In genomic region chr10:66218981-66219587, GRCh38 we compare ENCODE assay signal across 22 cellular contexts.
A peak's percentile ranks its signal among the peaks of the same experiment; 100 is the strongest.
DNase-seq lines count a peak whose midpoint lies in the region; TF ChIP-seq lines count a peak whose summit lies in the region.
"Had no signal": no experiment of that assay in that cellular context is flagged by ENCODE, and none has a peak within 500 bp of the region (broad histone marks: within the 10 kb centered on the region; RNA-seq: fewer than 3 reads in every experiment).

No MANE protein-coding gene starts in this region.

- H3K27ac ChIP-seq in coronary artery, result no peak overlapping the region
- H3K27ac ChIP-seq: PC-9, RWPE1 had no signal

- no peak for TF ChIP-seq CTCF in coronary artery (IDR thresholded peaks at IDR 0.05)

- DNase-seq in activated CD4-positive, alpha-beta T cell treated with anti-CD3 and anti-CD28 coated beads for 48 hours, result peak; percentile 50
- no peak for DNase-seq in activated CD4-positive, alpha-beta T cell treated with anti-CD3 and anti-CD28 coated beads, Interleukin-2, amount 50 U/mL, for 4 hours
- DNase-seq in stimulated activated CD4-positive, alpha-beta T cell treated with anti-CD3 and anti-CD28 coated beads, Interleukin-12 subunit alpha, Interleukin-12 subunit beta, amount 100 ng/mL, for 48 hours (ENCODE audit: low read depth in 2 of 3, low spot score in 1 of 3), result peak in 2 of 3 donors; percentile 4 to 8
- no peak for DNase-seq in stimulated activated CD4-positive, alpha-beta T cell treated with anti-CD3 and anti-CD28 coated beads, Interleukin-4, amount 100 ng/mL, for 24 hours
- peak; percentile 27 to 39 for DNase-seq in activated T-cell treated with anti-CD3 and anti-CD28 coated beads, Interleukin-2, amount 50 U/mL, for 48 hours
- DNase-seq in stimulated activated CD4-positive, alpha-beta T cell treated with anti-CD3 and anti-CD28 coated beads, Interleukin-4, amount 100 ng/mL, for 48 hours (ENCODE audit: low read depth in 2 of 2), result peak; percentile 3
- DNase-seq in HUDEP-2 (lab: John Stamatoyannopoulos, UW; ENCODE audit: unreplicated experiment in 76 of 76), result no peak
- DNase-seq in coronary artery (ENCODE audit: low spot score), result no peak
- DNase-seq: 8988T, COR-L47, DMS 273 treated with DMSO at 0.1 percent for 48 hours, GDM1, H7, HFFc6, IMR-90, MG63, NCI-H1048, NCI-H1436, NCI-H2029, NCI-H526, PC-9 had no signal

- H3K4me3 ChIP-seq in coronary artery, result no peak overlapping the region
- H3K4me3 ChIP-seq: MG63, PC-9 had no signal

Comparison
In these comparisons a context has a peak if more than half of its experiments do, and no peak if none do; other contexts are left out.
1. DNase-seq: peak in activated CD4-positive, alpha-beta T cell treated with anti-CD3 and anti-CD28 coated beads for 48 hours (single experiment), stimulated activated CD4-positive, alpha-beta T cell treated with anti-CD3 and anti-CD28 coated beads, Interleukin-12 subunit alpha, Interleukin-12 subunit beta, amount 100 ng/mL, for 48 hours (2 of 3), activated T-cell treated with anti-CD3 and anti-CD28 coated beads, Interleukin-2, amount 50 U/mL, for 48 hours (2 of 2) and stimulated activated CD4-positive, alpha-beta T cell treated with anti-CD3 and anti-CD28 coated beads, Interleukin-4, amount 100 ng/mL, for 48 hours (2 of 2); none in activated CD4-positive, alpha-beta T cell treated with anti-CD3 and anti-CD28 coated beads, Interleukin-2, amount 50 U/mL, for 4 hours (0 of 2), stimulated activated CD4-positive, alpha-beta T cell treated with anti-CD3 and anti-CD28 coated beads, Interleukin-4, amount 100 ng/mL, for 24 hours (single experiment), HUDEP-2 (0 of 76) and coronary artery (single experiment).